ENCODE assay signal across 13 cellular contexts in the genomic region with DNA sequence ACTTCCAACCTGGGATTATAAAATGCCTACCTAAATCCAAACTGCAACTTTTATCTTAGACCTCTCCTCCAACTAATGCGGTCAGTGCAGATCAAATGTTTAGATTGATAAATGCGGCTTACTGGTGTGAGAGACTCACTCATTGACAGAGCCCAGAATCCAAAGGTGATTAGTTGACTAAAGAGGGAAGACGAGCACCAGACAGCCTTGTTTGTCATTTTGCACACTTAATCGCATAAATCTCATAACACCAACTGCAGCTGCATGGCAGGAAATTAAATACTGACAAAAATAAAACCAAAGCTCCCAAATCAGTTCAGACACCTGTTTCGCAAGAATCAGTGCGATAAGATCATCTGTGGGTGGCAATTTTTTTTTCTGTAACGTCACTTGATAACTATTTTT. TPM values are rescaled to one million over a fixed set of nuclear protein-coding genes. Genes with fewer than 3 reads are reported as not detected.
DNase-seq lines count a peak whose midpoint lies in the region; ATAC-seq and TF ChIP-seq lines count a peak whose summit lies in the region.
"Had no signal": no experiment of that assay in that cellular context is flagged by ENCODE, and none has a peak within 500 bp of the region (broad histone marks: within the 10 kb centered on the region; RNA-seq: fewer than 3 reads in every experiment).

No MANE protein-coding gene starts in this region.

- no peak overlapping the region for H4K8ac ChIP-seq in neuronal stem cell (ENCODE audit: low read depth, low read length)

- H4K20me1 ChIP-seq in DND-41 (ENCODE audit: insufficient read depth, low read length) = 0 out of 2 replicates have a peak, but pooled peaks cover 4% of the 10 kb centered on the region

- H3K36me3 ChIP-seq in DND-41 (ENCODE audit: insufficient read depth, low read length) (no peaks in the 10 kb centered on the region), neuronal stem cell (replicated peaks in 1 of 2; ENCODE audit: control insufficient read depth in 2 of 2, insufficient read depth in 2 of 2, low read length in 2 of 2) (no peaks in the 10 kb centered on the region)
- H3K36me3 ChIP-seq: BE2C had no signal

- H3K14ac ChIP-seq in neuronal stem cell (ENCODE audit: low read length) = no peak overlapping the region

- no CpG with 5 or more reads among the region's 7 CpGs for WGBS in neuronal stem cell (ENCODE audit: extremely low coverage in 2 of 2, insufficient read length in 2 of 2, insufficient replicate concordance in 1 of 2), 2 donors

- H3K27ac ChIP-seq in DND-41 (ENCODE audit: low read length) = peak overlapping the region; percentile 35; the same call in 1 of the 2 replicates
- no peak overlapping the region for H3K27ac ChIP-seq in neuronal stem cell (replicated peaks; ENCODE audit: low read length)

- H3K9me3 ChIP-seq in DND-41 (ENCODE audit: insufficient read depth, low read length, severe bottlenecking) (no peaks in the 10 kb centered on the region), neuronal stem cell (replicated peaks in 1 of 2; ENCODE audit: control insufficient read depth in 2 of 2, insufficient read depth in 1 of 2, low read depth in 1 of 2, low read length in 2 of 2) (no peaks in the 10 kb centered on the region)
- H3K9me3 ChIP-seq: BE2C had no signal

- H3K4me3 ChIP-seq in DND-41 (ENCODE audit: low read depth in 1 of 2, low read length in 2 of 2) (no peak overlapping the region), neuronal stem cell (ENCODE audit: low read length in 2 of 2) (no peak overlapping the region)
- no peak overlapping the region for H3K4me3 ChIP-seq in Jurkat, Clone E6-1 (ENCODE audit: low read length)

- H3K4me2 ChIP-seq in DND-41 (ENCODE audit: insufficient read depth, low read length) = peak overlapping the region; percentile 49; the same call in 1 of the 2 replicates
- H3K4me2 ChIP-seq in neuronal stem cell (ENCODE audit: insufficient read depth, low read length, poor library complexity, severe bottlenecking) = no peak overlapping the region

- no peak overlapping the region for H2AK5ac ChIP-seq in neuronal stem cell (ENCODE audit: low read depth, low read length)

- H4K91ac ChIP-seq in neuronal stem cell (ENCODE audit: low read depth, low read length, poor library complexity) = no peak overlapping the region

- ATAC-seq in DND-41 (ENCODE audit: insufficient read depth, low read depth) (peak; percentile 80), SK-N-SH treated with all-trans-retinoic acid at 6 μM for 48 hours (no peak; the same call in 2 of the 3 replicates), HG02623 (IDR thresholded peaks at IDR 0.05; ENCODE audit: unreplicated experiment) (no peak), GM21786 (IDR thresholded peaks at IDR 0.05; ENCODE audit: unreplicated experiment) (no peak)
- ATAC-seq: PC-3 had no signal

- no peaks in the 10 kb centered on the region for H3K79me2 ChIP-seq in DND-41 (ENCODE audit: insufficient read depth, low read length)

- no peak overlapping the region for H2BK5ac ChIP-seq in neuronal stem cell (ENCODE audit: low read length)

- H2BK12ac ChIP-seq in neuronal stem cell (ENCODE audit: low read length) = no peak overlapping the region

- peaks cover 3% of the 10 kb centered on the region for H3K27me3 ChIP-seq in DND-41 (ENCODE audit: insufficient read depth, low read length, poor library complexity)
- peaks cover 0 to 13% (median 0%) of the 10 kb centered on the region in 3 experiments for H3K27me3 ChIP-seq in neuronal stem cell (ENCODE audit: control insufficient read depth in 3 of 3, insufficient read depth in 3 of 3, low read depth in 1 of 3, low read length in 3 of 3)
- H3K27me3 ChIP-seq: BE2C had no signal

- H2BK120ac ChIP-seq in neuronal stem cell (ENCODE audit: low read depth, low read length) = no peak overlapping the region

- TF ChIP-seq CTCF in DND-41 (IDR thresholded peaks at IDR 0.05; ENCODE audit: borderline replicate concordance, extremely low read depth, low read length, poor library complexity, severe bottlenecking) (no peak), subcutaneous adipose tissue (IDR thresholded peaks at IDR 0.05; ENCODE audit: low read depth) (peak; percentile 74)

- H2AFZ ChIP-seq in DND-41 (ENCODE audit: low read depth, low read length) (no peak overlapping the region), neuronal stem cell (ENCODE audit: low read length) (no peak overlapping the region)

- H3K4me1 ChIP-seq in DND-41 (ENCODE audit: insufficient read depth, low read length) = peaks cover 33% of the 10 kb centered on the region
- H3K4me1 ChIP-seq in neuronal stem cell (ENCODE audit: control insufficient read depth in 2 of 2, insufficient read depth in 1 of 2, low read depth in 1 of 2, low read length in 2 of 2) = no peaks in the 10 kb centered on the region

- H3K23ac ChIP-seq in neuronal stem cell (ENCODE audit: low read depth, low read length, poor library complexity) = no peak overlapping the region

- no peak overlapping the region for H3K4ac ChIP-seq in neuronal stem cell (ENCODE audit: low read length)

- H2BK15ac ChIP-seq in neuronal stem cell (ENCODE audit: low read length) = no peak overlapping the region

- no peaks in the 10 kb centered on the region for H3K79me1 ChIP-seq in neuronal stem cell (ENCODE audit: low read depth, low read length)

- DNase-seq in DND-41 (peak; percentile 51), neuronal stem cell (ENCODE audit: low spot score) (no peak)
- peak; percentile 88 for DNase-seq in Jurkat, Clone E6-1 (ENCODE audit: low read depth, low spot score)
- DNase-seq: BE2C; Karpas-422; NCI-H2029; NCI-H524 treated with DMSO at 0.1 percent for 48 hours; NK-92 treated with Interleukin-12 subunit alpha and Interleukin-12 subunit beta, amount 100 ng/mL, for 24 hours; PC-3 had no signal

- no peak overlapping the region for H3K18ac ChIP-seq in neuronal stem cell (ENCODE audit: low read length)

- H3K9ac ChIP-seq in DND-41 (ENCODE audit: low read depth, low read length) (no peak overlapping the region), neuronal stem cell (ENCODE audit: low read depth, low read length, poor library complexity) (no peak overlapping the region)

TF ChIP-seq in SK-N-SH treated with all-trans-retinoic acid at 6 μM for 48 hours, 23 proteins besides CTCF, POLR2A, EP300 and RAD21:
- TF ChIP-seq ZC3H10 (CRISPR knock-in tag; IDR thresholded peaks at IDR 0.05) = 0 out of 2 replicates have a peak, but pooled peaks have one; percentile 29
- peak; percentile 64 for TF ChIP-seq ISL1 (CRISPR knock-in tag; IDR thresholded peaks at IDR 0.05)
- TF ChIP-seq TCF4 (CRISPR knock-in tag; IDR thresholded peaks at IDR 0.05; ENCODE audit: borderline replicate concordance) = peak; percentile 60; the same call in 1 of the 2 replicates
- TF ChIP-seq BACH2 (CRISPR knock-in tag; IDR thresholded peaks at IDR 0.05; ENCODE audit: borderline replicate concordance) = no peak

RNA-seq across cellular contexts. Expression of a gene that starts 35.9 kb away (rescaled TPM):
- polyA plus RNA-seq in Jurkat, Clone E6-1 (2012; ENCODE audit: insufficient read depth, insufficient read length) = 8.3 TPM
- not detected for total RNA-seq in subcutaneous adipose tissue
- not detected for polyA plus RNA-seq in neuronal stem cell (2013, experiment 1 of 2)
- polyA plus RNA-seq in neuronal stem cell (2013, experiment 2 of 2) = not detected
- total RNA-seq: PC-3 had no signal
